In the genomic region with DNA sequence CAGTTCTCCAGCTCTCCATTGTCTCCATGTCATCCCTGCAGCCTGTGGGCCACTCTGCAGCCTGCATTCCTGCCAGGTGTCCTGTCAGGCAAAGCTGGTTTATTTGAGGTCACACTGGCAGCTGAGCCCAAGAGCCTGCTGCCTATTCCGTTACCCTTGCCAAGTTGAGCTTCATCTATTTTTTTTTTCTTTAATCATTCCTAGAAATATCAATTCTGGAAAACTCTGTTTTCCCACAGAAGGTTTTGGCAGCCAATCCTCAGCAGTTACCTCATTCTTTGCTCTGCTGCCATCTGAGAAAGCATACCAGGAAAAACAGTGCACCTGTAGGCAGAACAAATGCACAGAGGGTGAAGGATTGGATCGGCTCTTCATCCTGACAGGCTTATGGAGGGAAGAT, we compare ENCODE assay signal across 14 cellular contexts.
"Had no signal": no experiment of that assay in that cellular context is flagged by ENCODE, and none has a peak within 500 bp of the region (broad histone marks: within the 10 kb centered on the region; RNA-seq: fewer than 3 reads in every experiment).

No MANE protein-coding gene starts in this region.

- H3K27me3 Mint-ChIP-seq: activated naive CD8-positive, alpha-beta T cell treated with anti-CD3 and anti-CD28 coated beads, Interleukin-2, amount 10 ng/mL, durations not matched to agents 7 days and 5 days; naive thymus-derived CD4-positive, alpha-beta T cell had no signal

- DNase-seq: activated CD4-positive, alpha-beta T cell treated with anti-CD3 and anti-CD28 coated beads, Interleukin-2, amount 50 U/mL, for 1 hour; activated CD8-positive, alpha-beta memory T cell treated with anti-CD3 and anti-CD28 coated beads for 24 hours; activated naive CD4-positive, alpha-beta T cell; activated naive CD8-positive, alpha-beta T cell treated with anti-CD3 and anti-CD28 coated beads, Interleukin-2, amount 10 ng/mL, durations not matched to agents 7 days and 5 days; aorta; endodermal cell; heart left ventricle; immature natural killer cell; left cardiac atrium; naive thymus-derived CD4-positive, alpha-beta T cell; ovary; T-helper 2 cell had no signal

- ATAC-seq: activated CD4-positive, CD25-positive, alpha-beta regulatory T cell treated with anti-CD3 and anti-CD28 coated beads, Interleukin-2, amount 50 U/mL, for 24 hours; heart left ventricle; left cardiac atrium; naive thymus-derived CD4-positive, alpha-beta T cell; stimulated activated effector memory CD8-positive, alpha-beta T cell treated with anti-CD3 and anti-CD28 coated beads, Interleukin-12 subunit alpha, Interleukin-12 subunit beta, amount 100 ng/mL, for 72 hours had no signal

- H3K4me1 Mint-ChIP-seq: naive thymus-derived CD4-positive, alpha-beta T cell; stimulated activated effector memory CD8-positive, alpha-beta T cell treated with anti-CD3 and anti-CD28 coated beads, Interleukin-12 subunit alpha, Interleukin-12 subunit beta, amount 100 ng/mL, for 72 hours had no signal

- H3K9me3 Mint-ChIP-seq: endodermal cell; stimulated activated effector memory CD8-positive, alpha-beta T cell treated with anti-CD3 and anti-CD28 coated beads, Interleukin-12 subunit alpha, Interleukin-12 subunit beta, amount 100 ng/mL, for 72 hours had no signal

- H3K27ac Mint-ChIP-seq: activated naive CD8-positive, alpha-beta T cell treated with anti-CD3 and anti-CD28 coated beads, Interleukin-2, amount 10 ng/mL, durations not matched to agents 7 days and 5 days; endodermal cell; immature natural killer cell; naive thymus-derived CD4-positive, alpha-beta T cell; stimulated activated effector memory CD8-positive, alpha-beta T cell treated with anti-CD3 and anti-CD28 coated beads, Interleukin-12 subunit alpha, Interleukin-12 subunit beta, amount 100 ng/mL, for 72 hours had no signal

- H3K36me3 Mint-ChIP-seq: activated naive CD8-positive, alpha-beta T cell treated with anti-CD3 and anti-CD28 coated beads, Interleukin-2, amount 10 ng/mL, durations not matched to agents 7 days and 5 days; stimulated activated effector memory CD8-positive, alpha-beta T cell treated with anti-CD3 and anti-CD28 coated beads, Interleukin-12 subunit alpha, Interleukin-12 subunit beta, amount 100 ng/mL, for 72 hours had no signal

- H3K4me3 Mint-ChIP-seq: activated naive CD8-positive, alpha-beta T cell treated with anti-CD3 and anti-CD28 coated beads, Interleukin-2, amount 10 ng/mL, durations not matched to agents 7 days and 5 days; endodermal cell; immature natural killer cell; naive thymus-derived CD4-positive, alpha-beta T cell; stimulated activated effector memory CD8-positive, alpha-beta T cell treated with anti-CD3 and anti-CD28 coated beads, Interleukin-12 subunit alpha, Interleukin-12 subunit beta, amount 100 ng/mL, for 72 hours had no signal
